Comparison of ENCODE assay signal across 8 cellular contexts in genomic region chr6:154156135-154156948, GRCh38.
DNase-seq lines count a peak whose midpoint lies in the region; ATAC-seq lines count a peak whose summit lies in the region.

No MANE protein-coding gene starts in this region.

- H3K9me3 Mint-ChIP-seq in activated T-helper 2 cell treated with anti-CD3 and anti-CD28 coated beads, Interferon-gamma antibody, Interleukin-2, Interleukin-4, amounts not matched to agents 10 μg/mL and 5 μg/mL and 100 μg/mL, durations not matched to agents 14 hours and 24 hours and 36 hours: no peaks in the 10 kb centered on the region

- H3K4me1 Mint-ChIP-seq in activated T-helper 2 cell treated with anti-CD3 and anti-CD28 coated beads, Interferon-gamma antibody, Interleukin-2, Interleukin-4, amounts not matched to agents 10 μg/mL and 5 μg/mL and 100 μg/mL, durations not matched to agents 14 hours and 24 hours and 36 hours (ENCODE audit: low read depth): peaks cover 24% of the 10 kb centered on the region

- no peak overlapping the region for H3K27ac Mint-ChIP-seq in activated T-helper 2 cell treated with anti-CD3 and anti-CD28 coated beads, Interferon-gamma antibody, Interleukin-2, Interleukin-4, amounts not matched to agents 10 μg/mL and 5 μg/mL and 100 μg/mL, durations not matched to agents 14 hours and 24 hours and 36 hours

- peak overlapping the region; percentile 6 for H3K4me3 Mint-ChIP-seq in activated T-helper 2 cell treated with anti-CD3 and anti-CD28 coated beads, Interferon-gamma antibody, Interleukin-2, Interleukin-4, amounts not matched to agents 10 μg/mL and 5 μg/mL and 100 μg/mL, durations not matched to agents 14 hours and 24 hours and 36 hours (ENCODE audit: low read depth)

- H3K27me3 Mint-ChIP-seq in activated T-helper 2 cell treated with anti-CD3 and anti-CD28 coated beads, Interferon-gamma antibody, Interleukin-2, Interleukin-4, amounts not matched to agents 10 μg/mL and 5 μg/mL and 100 μg/mL, durations not matched to agents 14 hours and 24 hours and 36 hours (ENCODE audit: low read depth): peaks cover 4% of the 10 kb centered on the region

- peak; percentile 47 for DNase-seq in EL
- DNase-seq in HuH-7 (ENCODE audit: low spot score): peak; percentile 65
- DNase-seq in RPMI7951 (ENCODE audit: low read depth): peak; percentile 50
- DNase-seq in activated T-helper 2 cell treated with anti-CD3 and anti-CD28 coated beads, Interferon-gamma antibody, Interleukin-2, Interleukin-4, amounts not matched to agents 10 μg/mL and 5 μg/mL and 100 μg/mL, durations not matched to agents 14 hours and 24 hours and 36 hours (ENCODE audit: low spot score): peak; percentile 18
- peak in 23 of 42 donors; percentile 17 to 54 (median 31) for DNase-seq in head of caudate nucleus
- peak; percentile 54 for DNase-seq in stimulated activated CD4-positive, alpha-beta T cell treated with anti-CD3 and anti-CD28 coated beads, Interleukin-12 subunit alpha, Interleukin-12 subunit beta, amount 100 ng/mL, for 4 hours
- no peak for DNase-seq in OCI-M2 (lab: John Stamatoyannopoulos, UW; ENCODE audit: unreplicated experiment)

- no peaks in the 10 kb centered on the region for H3K36me3 Mint-ChIP-seq in activated T-helper 2 cell treated with anti-CD3 and anti-CD28 coated beads, Interferon-gamma antibody, Interleukin-2, Interleukin-4, amounts not matched to agents 10 μg/mL and 5 μg/mL and 100 μg/mL, durations not matched to agents 14 hours and 24 hours and 36 hours (ENCODE audit: low read depth)

- intact Hi-C loops in activated T-helper 2 cell treated with anti-CD3 and anti-CD28 coated beads, Interferon-gamma antibody, Interleukin-2, Interleukin-4, amounts not matched to agents 10 μg/mL and 5 μg/mL and 100 μg/mL, durations not matched to agents 14 hours and 24 hours and 36 hours (cut with micrococcal nuclease): loop anchor here (2.0 to 5.0 kb wide), 4 partner anchors 74 to 521 kb away; no protein-coding TSS in a partner anchor
- intact Hi-C loops in head of caudate nucleus (cut with DNase I): no loop called here

- ATAC-seq in GM21515 (IDR thresholded peaks at IDR 0.05; ENCODE audit: unreplicated experiment): peak; percentile 67
